Comparison of ENCODE assay signal across 14 cellular contexts in genomic region chr22:31122196-31122531, GRCh38. TPM values are rescaled to one million over a fixed set of nuclear protein-coding genes. Genes with fewer than 3 reads are reported as not detected.
DNase-seq lines count a peak whose midpoint lies in the region; ATAC-seq and TF ChIP-seq lines count a peak whose summit lies in the region.
"Had no signal": no experiment of that assay in that cellular context is flagged by ENCODE, and none has a peak within 500 bp of the region (broad histone marks: within the 10 kb centered on the region; RNA-seq: fewer than 3 reads in every experiment).

No MANE protein-coding gene starts in this region.

- no peak for TF ChIP-seq POLR2A in lower leg skin (IDR thresholded peaks at IDR 0.05)

- H3K9me3 ChIP-seq in mucosa of rectum (ENCODE audit: control insufficient read depth in 2 of 2, low read length in 2 of 2) (no peaks in the 10 kb centered on the region), stomach smooth muscle (ENCODE audit: control insufficient read depth in 2 of 2, low read length in 2 of 2) (no peaks in the 10 kb centered on the region)

- H3K4me3 ChIP-seq in mucosa of rectum (ENCODE audit: low read length in 2 of 2): peak overlapping the region; percentile 74
- H3K4me3 ChIP-seq in stomach smooth muscle (ENCODE audit: low read length in 2 of 2): peak overlapping the region; percentile 74 to 77
- no peak overlapping the region for H3K4me3 ChIP-seq in lower leg skin (ENCODE audit: low read depth, poor library complexity, severe bottlenecking)

- H3K27ac ChIP-seq in mucosa of rectum (ENCODE audit: low read depth in 2 of 2, low read length in 2 of 2) (peak overlapping the region; percentile 89 to 92), stomach smooth muscle (ENCODE audit: low read length) (peak overlapping the region; percentile 55)

- H3K9me3 Mint-ChIP-seq in endothelial cell (ENCODE audit: unreplicated experiment): no peaks in the 10 kb centered on the region
- H3K9me3 Mint-ChIP-seq: activated naive CD8-positive, alpha-beta T cell treated with anti-CD3 and anti-CD28 coated beads for 36 hours; CD8-positive, alpha-beta memory T cell; stimulated activated naive CD8-positive, alpha-beta T cell treated with anti-CD3 and anti-CD28 coated beads, Interleukin-15, Interleukin-2, amounts not matched to agents 100 ng/mL and 50 ng/mL, for 24 hours; WTC11 had no signal

- in situ Hi-C loops in KBM-7 (cut with MboI; ENCODE audit: low pct_unique_long_range_greater_than_20kb, low sequenced_read_pairs): no loop called here

- no peak for TF ChIP-seq CTCF in endothelial cell (IDR thresholded peaks at IDR 0.05; ENCODE audit: unreplicated experiment)
- TF ChIP-seq CTCF in lower leg skin (IDR thresholded peaks at IDR 0.05): no peak

- peaks cover 5% of the 10 kb centered on the region for H3K4me1 Mint-ChIP-seq in endothelial cell (ENCODE audit: unreplicated experiment)
- H3K4me1 Mint-ChIP-seq: activated naive CD8-positive, alpha-beta T cell treated with anti-CD3 and anti-CD28 coated beads for 36 hours; CD8-positive, alpha-beta memory T cell had no signal

- no peaks in the 10 kb centered on the region for H3K36me3 Mint-ChIP-seq in endothelial cell (ENCODE audit: low read depth, unreplicated experiment)
- H3K36me3 Mint-ChIP-seq: activated naive CD8-positive, alpha-beta T cell treated with anti-CD3 and anti-CD28 coated beads for 36 hours; CD8-positive, alpha-beta memory T cell; WTC11 had no signal

- peak; percentile 72 for DNase-seq in NCI-H510A treated with DMSO at 0.1 percent for 48 hours (lab: John Stamatoyannopoulos, UW)
- DNase-seq in NCI-H510A (lab: John Stamatoyannopoulos, UW): no peak
- DNase-seq in endothelial cell (ENCODE audit: low spot score): no peak
- DNase-seq in KBM-7: no peak
- no peak for DNase-seq in lower leg skin (ENCODE audit: low spot score in 2 of 2)
- DNase-seq: activated naive CD8-positive, alpha-beta T cell treated with anti-CD3 and anti-CD28 coated beads for 36 hours; CD8-positive, alpha-beta memory T cell; MM.1S; NK-92 treated with Interleukin-12 subunit alpha and Interleukin-12 subunit beta, amount 100 ng/mL, for 24 hours had no signal

- H3K4me1 ChIP-seq in mucosa of rectum (ENCODE audit: control insufficient read depth in 2 of 2, insufficient read depth in 2 of 2, low read length in 2 of 2) (peaks cover 12 to 23% of the 10 kb centered on the region in 2 donors), stomach smooth muscle (ENCODE audit: control insufficient read depth, insufficient read depth, low read length) (peaks cover 27% of the 10 kb centered on the region)

- H3K36me3 ChIP-seq in mucosa of rectum (ENCODE audit: control insufficient read depth in 2 of 2, insufficient read depth in 2 of 2, low read length in 2 of 2): no peaks in the 10 kb centered on the region
- no peaks in the 10 kb centered on the region for H3K36me3 ChIP-seq in stomach smooth muscle (ENCODE audit: control insufficient read depth in 2 of 2, insufficient read depth in 2 of 2, low read length in 2 of 2)

- intact Hi-C loops in lower leg skin (cut with DNase I; ENCODE audit: low total_unique reads): no loop called here

- H3K27me3 ChIP-seq in mucosa of rectum (ENCODE audit: control insufficient read depth in 2 of 2, insufficient read depth in 2 of 2, low read length in 2 of 2) (no peaks in the 10 kb centered on the region), stomach smooth muscle (ENCODE audit: control insufficient read depth in 1 of 2, insufficient read depth in 2 of 2, low read length in 2 of 2) (no peaks in the 10 kb centered on the region)

- H3K27me3 Mint-ChIP-seq in endothelial cell (ENCODE audit: unreplicated experiment): peaks cover 6% of the 10 kb centered on the region
- H3K27me3 Mint-ChIP-seq: activated naive CD8-positive, alpha-beta T cell treated with anti-CD3 and anti-CD28 coated beads for 36 hours; stimulated activated naive CD8-positive, alpha-beta T cell treated with anti-CD3 and anti-CD28 coated beads, Interleukin-15, Interleukin-2, amounts not matched to agents 100 ng/mL and 50 ng/mL, for 24 hours had no signal

- WGBS in lower leg skin, 2 donors: 64 to 69% methylated on average over 2 of the region's 2 CpGs

- ATAC-seq in GM21737 (IDR thresholded peaks at IDR 0.05; ENCODE audit: unreplicated experiment): no peak

- H3K27ac Mint-ChIP-seq in endothelial cell (ENCODE audit: unreplicated experiment): no peak overlapping the region
- H3K27ac Mint-ChIP-seq: activated naive CD8-positive, alpha-beta T cell treated with anti-CD3 and anti-CD28 coated beads for 36 hours; stimulated activated naive CD8-positive, alpha-beta T cell treated with anti-CD3 and anti-CD28 coated beads, Interleukin-15, Interleukin-2, amounts not matched to agents 100 ng/mL and 50 ng/mL, for 24 hours; WTC11 had no signal

- H3K9ac ChIP-seq in mucosa of rectum (ENCODE audit: low read depth in 1 of 2, low read length in 2 of 2): peak overlapping the region; percentile 81 to 87
- H3K9ac ChIP-seq in stomach smooth muscle (ENCODE audit: low read length in 2 of 2): peak overlapping the region; percentile 81 to 82

- H3K4me3 Mint-ChIP-seq in endothelial cell (ENCODE audit: unreplicated experiment): peak overlapping the region; percentile 47
- H3K4me3 Mint-ChIP-seq: activated naive CD8-positive, alpha-beta T cell treated with anti-CD3 and anti-CD28 coated beads for 36 hours; CD8-positive, alpha-beta memory T cell; stimulated activated naive CD8-positive, alpha-beta T cell treated with anti-CD3 and anti-CD28 coated beads, Interleukin-15, Interleukin-2, amounts not matched to agents 100 ng/mL and 50 ng/mL, for 24 hours had no signal

RNA-seq across cellular contexts. Expression of gene INPP5J, which starts 0.6 kb away (rescaled TPM):
- total RNA-seq in endothelial cell (ENCODE audit: unreplicated experiment): 2.8 TPM
- 1 to 10 TPM; 1.4 to 4.2 (median 2.9) TPM for total RNA-seq in lower leg skin

RNA-seq across cellular contexts. Expression of gene SELENOM, which starts 14.8 kb away (rescaled TPM):
- 35.4 TPM for total RNA-seq in endothelial cell (ENCODE audit: unreplicated experiment)
- 100 to 1,000 TPM in 2 of 4 donors, 10 to 100 TPM in 2; 66.6 to 164 (median 92.8) TPM for total RNA-seq in lower leg skin

RNA-seq across cellular contexts. Expression of gene PLA2G3, which starts 18.1 kb away (rescaled TPM):
- 2.8 TPM for total RNA-seq in endothelial cell (ENCODE audit: unreplicated experiment)
- 10 to 100 TPM in 2 of 4 donors, 1 to 10 TPM in 2; 6.5 to 11.3 (median 8.7) TPM for total RNA-seq in lower leg skin
- total RNA-seq: activated naive CD8-positive, alpha-beta T cell treated with anti-CD3 and anti-CD28 coated beads for 36 hours; CD8-positive, alpha-beta memory T cell had no signal

RNA-seq across cellular contexts. Expression of gene RNF185, which starts 37.8 kb away (rescaled TPM):
- total RNA-seq in endothelial cell (ENCODE audit: unreplicated experiment) (30.9 TPM), lower leg skin (10 to 100 TPM; 29.0 to 59.0 (median 44.7) TPM)

RNA-seq across cellular contexts. Expression of gene SMTN, which starts 41.0 kb away (rescaled TPM):
- total RNA-seq in endothelial cell (ENCODE audit: unreplicated experiment) (736 TPM), lower leg skin (10 to 100 TPM; 46.1 to 86.1 (median 62.3) TPM)
